In genomic region chr2:45843136-45843535, GRCh38 we compare ENCODE assay signal across 1 cellular context.
TF ChIP-seq lines count a peak whose summit lies in the region.

No MANE protein-coding gene starts in this region.

TF ChIP-seq in GM12878, 131 proteins besides CTCF, POLR2A, EP300 and RAD21 (continued from another document):
- TF ChIP-seq NR2C1 (IDR thresholded peaks at IDR 0.05) (no peak), NR2F1 (conservative IDR thresholded peaks at IDR 0.05) (peak; percentile 61), FOXK2 (IDR thresholded peaks at IDR 0.05) (no peak), EED (IDR thresholded peaks at IDR 0.05; ENCODE audit: low read depth) (peak; percentile 74), SREBF1 (IDR thresholded peaks at IDR 0.05; ENCODE audit: low read length) (no peak), ZNF274 (IDR thresholded peaks at IDR 0.05; ENCODE audit: insufficient read depth, insufficient read length) (no peak), PML (IDR thresholded peaks at IDR 0.05; ENCODE audit: low read length) (no peak), CBFB (IDR thresholded peaks at IDR 0.05; ENCODE audit: low read depth) (peak; percentile 47; the same call in 1 of the 2 replicates), RCOR1 (conservative IDR thresholded peaks at IDR 0.05; ENCODE audit: low read depth, low read length) (no peak), ZNF592 (IDR thresholded peaks at IDR 0.05) (no peak; the same call in 1 of the 2 replicates), SPI1 (IDR thresholded peaks at IDR 0.05; ENCODE audit: borderline replicate concordance, insufficient read depth, low read depth, low read length) (peak; percentile 54; the same call in 1 of the 2 replicates), IKZF2 (IDR thresholded peaks at IDR 0.05) (peak; percentile 87 to 93; a peak in 3 of 4 replicates), ESRRA (IDR thresholded peaks at IDR 0.05; ENCODE audit: low read length) (no peak), POLR2AphosphoS5 (IDR thresholded peaks at IDR 0.05; ENCODE audit: low read length) (no peak), RB1 (IDR thresholded peaks at IDR 0.05; ENCODE audit: borderline replicate concordance) (no peak), CHD4 (IDR thresholded peaks at IDR 0.05) (no peak), RFX5 (IDR thresholded peaks at IDR 0.05; ENCODE audit: low read depth, low read length) (no peak), EZH2 (IDR thresholded peaks at IDR 0.05; ENCODE audit: borderline replicate concordance, control insufficient read depth, low read depth, low read length) (no peak), WRNIP1 (IDR thresholded peaks at IDR 0.05; ENCODE audit: borderline replicate concordance, low read depth, low read length) (no peak), BHLHE40 (IDR thresholded peaks at IDR 0.05; ENCODE audit: borderline replicate concordance in 1 of 2, low read depth in 2 of 2, low read length in 1 of 2) (peak; percentile 63 to 67; a peak in 3 of 4 replicates), ZNF217 (IDR thresholded peaks at IDR 0.05) (peak; percentile 45; the same call in 1 of the 2 replicates), STAT1 (conservative IDR thresholded peaks at IDR 0.05) (no peak), PAX5 (IDR thresholded peaks at IDR 0.05; ENCODE audit: borderline replicate concordance, low read depth, low read length) (peak; percentile 70), ZNF622 (IDR thresholded peaks at IDR 0.05) (no peak), GATAD2B (conservative IDR thresholded peaks at IDR 0.05; ENCODE audit: low read depth) (peak; percentile 85), SIX5 (IDR thresholded peaks at IDR 0.05; ENCODE audit: low read depth, low read length, severe bottlenecking) (no peak), MTA2 (IDR thresholded peaks at IDR 0.05; ENCODE audit: low read depth) (peak; percentile 86), NFIC (IDR thresholded peaks at IDR 0.05; ENCODE audit: low read depth, low read length) (peak; percentile 59), FOXM1 (IDR thresholded peaks at IDR 0.05; ENCODE audit: low read depth, low read length) (peak; percentile 47; the same call in 1 of the 2 replicates), SREBF2 (IDR thresholded peaks at IDR 0.05; ENCODE audit: low read length) (no peak), TCF12 (IDR thresholded peaks at IDR 0.05; ENCODE audit: low read depth, low read length) (0 out of 2 replicates have a peak, but pooled peaks have one; percentile 50), ETV6 (conservative IDR thresholded peaks at IDR 0.05 in 1 of 2, IDR thresholded peaks at IDR 0.05 in 1 of 2; ENCODE audit: borderline replicate concordance in 1 of 2, low read depth in 1 of 2) (peak in 1 of 2 experiments; percentile 81; a peak in 2 of 4 replicates), NFXL1 (IDR thresholded peaks at IDR 0.05; ENCODE audit: borderline replicate concordance) (no peak), KLF5 (IDR thresholded peaks at IDR 0.05; ENCODE audit: partially characterized antibody) (no peak), TAF1 (IDR thresholded peaks at IDR 0.05; ENCODE audit: borderline replicate concordance, low read depth, low read length) (0 out of 2 replicates have a peak, but pooled peaks have one; percentile 46), ZSCAN29 (IDR thresholded peaks at IDR 0.05) (no peak), POLR2AphosphoS2 (IDR thresholded peaks at IDR 0.05; ENCODE audit: low read depth, low read length) (no peak)
- TF ChIP-seq, protein P1, sequence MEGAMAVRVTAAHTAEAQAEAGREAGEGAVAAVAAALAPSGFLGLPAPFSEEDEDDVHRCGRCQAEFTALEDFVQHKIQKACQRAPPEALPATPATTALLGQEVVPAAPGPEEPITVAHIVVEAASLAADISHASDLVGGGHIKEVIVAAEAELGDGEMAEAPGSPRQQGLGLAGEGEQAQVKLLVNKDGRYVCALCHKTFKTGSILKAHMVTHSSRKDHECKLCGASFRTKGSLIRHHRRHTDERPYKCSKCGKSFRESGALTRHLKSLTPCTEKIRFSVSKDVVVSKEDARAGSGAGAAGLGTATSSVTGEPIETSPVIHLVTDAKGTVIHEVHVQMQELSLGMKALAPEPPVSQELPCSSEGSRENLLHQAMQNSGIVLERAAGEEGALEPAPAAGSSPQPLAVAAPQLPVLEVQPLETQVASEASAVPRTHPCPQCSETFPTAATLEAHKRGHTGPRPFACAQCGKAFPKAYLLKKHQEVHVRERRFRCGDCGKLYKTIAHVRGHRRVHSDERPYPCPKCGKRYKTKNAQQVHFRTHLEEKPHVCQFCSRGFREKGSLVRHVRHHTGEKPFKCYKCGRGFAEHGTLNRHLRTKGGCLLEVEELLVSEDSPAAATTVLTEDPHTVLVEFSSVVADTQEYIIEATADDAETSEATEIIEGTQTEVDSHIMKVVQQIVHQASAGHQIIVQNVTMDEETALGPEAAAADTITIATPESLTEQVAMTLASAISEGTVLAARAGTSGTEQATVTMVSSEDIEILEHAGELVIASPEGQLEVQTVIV (IDR thresholded peaks at IDR 0.05; ENCODE audit: borderline replicate concordance, partially characterized antibody) = no peak
- TF ChIP-seq, protein P2, sequence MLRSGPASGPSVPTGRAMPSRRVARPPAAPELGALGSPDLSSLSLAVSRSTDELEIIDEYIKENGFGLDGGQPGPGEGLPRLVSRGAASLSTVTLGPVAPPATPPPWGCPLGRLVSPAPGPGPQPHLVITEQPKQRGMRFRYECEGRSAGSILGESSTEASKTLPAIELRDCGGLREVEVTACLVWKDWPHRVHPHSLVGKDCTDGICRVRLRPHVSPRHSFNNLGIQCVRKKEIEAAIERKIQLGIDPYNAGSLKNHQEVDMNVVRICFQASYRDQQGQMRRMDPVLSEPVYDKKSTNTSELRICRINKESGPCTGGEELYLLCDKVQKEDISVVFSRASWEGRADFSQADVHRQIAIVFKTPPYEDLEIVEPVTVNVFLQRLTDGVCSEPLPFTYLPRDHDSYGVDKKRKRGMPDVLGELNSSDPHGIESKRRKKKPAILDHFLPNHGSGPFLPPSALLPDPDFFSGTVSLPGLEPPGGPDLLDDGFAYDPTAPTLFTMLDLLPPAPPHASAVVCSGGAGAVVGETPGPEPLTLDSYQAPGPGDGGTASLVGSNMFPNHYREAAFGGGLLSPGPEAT (IDR thresholded peaks at IDR 0.05; ENCODE audit: low read depth) = peak; percentile 79; the same call in 1 of the 2 replicates
- TF ChIP-seq, protein P3, sequence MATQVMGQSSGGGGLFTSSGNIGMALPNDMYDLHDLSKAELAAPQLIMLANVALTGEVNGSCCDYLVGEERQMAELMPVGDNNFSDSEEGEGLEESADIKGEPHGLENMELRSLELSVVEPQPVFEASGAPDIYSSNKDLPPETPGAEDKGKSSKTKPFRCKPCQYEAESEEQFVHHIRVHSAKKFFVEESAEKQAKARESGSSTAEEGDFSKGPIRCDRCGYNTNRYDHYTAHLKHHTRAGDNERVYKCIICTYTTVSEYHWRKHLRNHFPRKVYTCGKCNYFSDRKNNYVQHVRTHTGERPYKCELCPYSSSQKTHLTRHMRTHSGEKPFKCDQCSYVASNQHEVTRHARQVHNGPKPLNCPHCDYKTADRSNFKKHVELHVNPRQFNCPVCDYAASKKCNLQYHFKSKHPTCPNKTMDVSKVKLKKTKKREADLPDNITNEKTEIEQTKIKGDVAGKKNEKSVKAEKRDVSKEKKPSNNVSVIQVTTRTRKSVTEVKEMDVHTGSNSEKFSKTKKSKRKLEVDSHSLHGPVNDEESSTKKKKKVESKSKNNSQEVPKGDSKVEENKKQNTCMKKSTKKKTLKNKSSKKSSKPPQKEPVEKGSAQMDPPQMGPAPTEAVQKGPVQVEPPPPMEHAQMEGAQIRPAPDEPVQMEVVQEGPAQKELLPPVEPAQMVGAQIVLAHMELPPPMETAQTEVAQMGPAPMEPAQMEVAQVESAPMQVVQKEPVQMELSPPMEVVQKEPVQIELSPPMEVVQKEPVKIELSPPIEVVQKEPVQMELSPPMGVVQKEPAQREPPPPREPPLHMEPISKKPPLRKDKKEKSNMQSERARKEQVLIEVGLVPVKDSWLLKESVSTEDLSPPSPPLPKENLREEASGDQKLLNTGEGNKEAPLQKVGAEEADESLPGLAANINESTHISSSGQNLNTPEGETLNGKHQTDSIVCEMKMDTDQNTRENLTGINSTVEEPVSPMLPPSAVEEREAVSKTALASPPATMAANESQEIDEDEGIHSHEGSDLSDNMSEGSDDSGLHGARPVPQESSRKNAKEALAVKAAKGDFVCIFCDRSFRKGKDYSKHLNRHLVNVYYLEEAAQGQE (IDR thresholded peaks at IDR 0.05; ENCODE audit: low read depth, low read length) = no peak
- TF ChIP-seq, protein P4, sequence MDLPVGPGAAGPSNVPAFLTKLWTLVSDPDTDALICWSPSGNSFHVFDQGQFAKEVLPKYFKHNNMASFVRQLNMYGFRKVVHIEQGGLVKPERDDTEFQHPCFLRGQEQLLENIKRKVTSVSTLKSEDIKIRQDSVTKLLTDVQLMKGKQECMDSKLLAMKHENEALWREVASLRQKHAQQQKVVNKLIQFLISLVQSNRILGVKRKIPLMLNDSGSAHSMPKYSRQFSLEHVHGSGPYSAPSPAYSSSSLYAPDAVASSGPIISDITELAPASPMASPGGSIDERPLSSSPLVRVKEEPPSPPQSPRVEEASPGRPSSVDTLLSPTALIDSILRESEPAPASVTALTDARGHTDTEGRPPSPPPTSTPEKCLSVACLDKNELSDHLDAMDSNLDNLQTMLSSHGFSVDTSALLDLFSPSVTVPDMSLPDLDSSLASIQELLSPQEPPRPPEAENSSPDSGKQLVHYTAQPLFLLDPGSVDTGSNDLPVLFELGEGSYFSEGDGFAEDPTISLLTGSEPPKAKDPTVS (IDR thresholded peaks at IDR 0.05; ENCODE audit: low read depth, low read length) = no peak
- TF ChIP-seq, protein P5, sequence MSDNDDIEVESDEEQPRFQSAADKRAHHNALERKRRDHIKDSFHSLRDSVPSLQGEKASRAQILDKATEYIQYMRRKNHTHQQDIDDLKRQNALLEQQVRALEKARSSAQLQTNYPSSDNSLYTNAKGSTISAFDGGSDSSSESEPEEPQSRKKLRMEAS (IDR thresholded peaks at IDR 0.05; ENCODE audit: low read depth, low read length) = peak; percentile 74
- TF ChIP-seq, protein P6, sequence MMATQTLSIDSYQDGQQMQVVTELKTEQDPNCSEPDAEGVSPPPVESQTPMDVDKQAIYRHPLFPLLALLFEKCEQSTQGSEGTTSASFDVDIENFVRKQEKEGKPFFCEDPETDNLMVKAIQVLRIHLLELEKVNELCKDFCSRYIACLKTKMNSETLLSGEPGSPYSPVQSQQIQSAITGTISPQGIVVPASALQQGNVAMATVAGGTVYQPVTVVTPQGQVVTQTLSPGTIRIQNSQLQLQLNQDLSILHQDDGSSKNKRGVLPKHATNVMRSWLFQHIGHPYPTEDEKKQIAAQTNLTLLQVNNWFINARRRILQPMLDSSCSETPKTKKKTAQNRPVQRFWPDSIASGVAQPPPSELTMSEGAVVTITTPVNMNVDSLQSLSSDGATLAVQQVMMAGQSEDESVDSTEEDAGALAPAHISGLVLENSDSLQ (IDR thresholded peaks at IDR 0.05) = no peak
